ENCODE assay signal across 1 cellular context in the genomic region with DNA sequence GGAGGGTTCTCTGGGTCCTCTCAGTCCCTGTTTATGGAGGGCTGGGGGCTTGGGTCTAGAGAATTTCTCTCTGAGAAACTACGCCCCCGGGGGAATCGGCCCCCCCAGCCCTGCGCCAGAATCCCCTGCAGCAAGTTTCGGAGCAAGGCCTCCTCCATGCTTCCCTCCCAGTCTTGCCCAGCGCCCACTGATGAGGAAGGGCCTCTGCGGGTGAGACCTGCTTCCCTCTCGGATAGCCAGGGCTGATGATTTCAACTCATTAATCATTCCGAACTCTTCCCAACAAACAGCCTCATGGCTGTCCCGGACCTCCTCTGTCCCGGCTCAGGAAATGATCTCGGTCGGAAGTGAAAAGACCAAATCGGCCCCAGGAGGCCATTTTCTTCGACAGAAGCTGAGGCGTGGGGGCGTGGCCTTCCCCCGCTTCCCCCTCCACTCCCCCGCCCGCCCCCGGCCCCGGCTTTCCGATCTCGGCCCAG.
A peak's percentile ranks its signal among the peaks of the same experiment; 100 is the strongest.
TF ChIP-seq lines count a peak whose summit lies in the region.

No MANE protein-coding gene starts in this region.

TF ChIP-seq in HepG2, 621 proteins besides CTCF, POLR2A, EP300 and RAD21 (continued from another document and continues in another):
- TF ChIP-seq, protein P1, sequence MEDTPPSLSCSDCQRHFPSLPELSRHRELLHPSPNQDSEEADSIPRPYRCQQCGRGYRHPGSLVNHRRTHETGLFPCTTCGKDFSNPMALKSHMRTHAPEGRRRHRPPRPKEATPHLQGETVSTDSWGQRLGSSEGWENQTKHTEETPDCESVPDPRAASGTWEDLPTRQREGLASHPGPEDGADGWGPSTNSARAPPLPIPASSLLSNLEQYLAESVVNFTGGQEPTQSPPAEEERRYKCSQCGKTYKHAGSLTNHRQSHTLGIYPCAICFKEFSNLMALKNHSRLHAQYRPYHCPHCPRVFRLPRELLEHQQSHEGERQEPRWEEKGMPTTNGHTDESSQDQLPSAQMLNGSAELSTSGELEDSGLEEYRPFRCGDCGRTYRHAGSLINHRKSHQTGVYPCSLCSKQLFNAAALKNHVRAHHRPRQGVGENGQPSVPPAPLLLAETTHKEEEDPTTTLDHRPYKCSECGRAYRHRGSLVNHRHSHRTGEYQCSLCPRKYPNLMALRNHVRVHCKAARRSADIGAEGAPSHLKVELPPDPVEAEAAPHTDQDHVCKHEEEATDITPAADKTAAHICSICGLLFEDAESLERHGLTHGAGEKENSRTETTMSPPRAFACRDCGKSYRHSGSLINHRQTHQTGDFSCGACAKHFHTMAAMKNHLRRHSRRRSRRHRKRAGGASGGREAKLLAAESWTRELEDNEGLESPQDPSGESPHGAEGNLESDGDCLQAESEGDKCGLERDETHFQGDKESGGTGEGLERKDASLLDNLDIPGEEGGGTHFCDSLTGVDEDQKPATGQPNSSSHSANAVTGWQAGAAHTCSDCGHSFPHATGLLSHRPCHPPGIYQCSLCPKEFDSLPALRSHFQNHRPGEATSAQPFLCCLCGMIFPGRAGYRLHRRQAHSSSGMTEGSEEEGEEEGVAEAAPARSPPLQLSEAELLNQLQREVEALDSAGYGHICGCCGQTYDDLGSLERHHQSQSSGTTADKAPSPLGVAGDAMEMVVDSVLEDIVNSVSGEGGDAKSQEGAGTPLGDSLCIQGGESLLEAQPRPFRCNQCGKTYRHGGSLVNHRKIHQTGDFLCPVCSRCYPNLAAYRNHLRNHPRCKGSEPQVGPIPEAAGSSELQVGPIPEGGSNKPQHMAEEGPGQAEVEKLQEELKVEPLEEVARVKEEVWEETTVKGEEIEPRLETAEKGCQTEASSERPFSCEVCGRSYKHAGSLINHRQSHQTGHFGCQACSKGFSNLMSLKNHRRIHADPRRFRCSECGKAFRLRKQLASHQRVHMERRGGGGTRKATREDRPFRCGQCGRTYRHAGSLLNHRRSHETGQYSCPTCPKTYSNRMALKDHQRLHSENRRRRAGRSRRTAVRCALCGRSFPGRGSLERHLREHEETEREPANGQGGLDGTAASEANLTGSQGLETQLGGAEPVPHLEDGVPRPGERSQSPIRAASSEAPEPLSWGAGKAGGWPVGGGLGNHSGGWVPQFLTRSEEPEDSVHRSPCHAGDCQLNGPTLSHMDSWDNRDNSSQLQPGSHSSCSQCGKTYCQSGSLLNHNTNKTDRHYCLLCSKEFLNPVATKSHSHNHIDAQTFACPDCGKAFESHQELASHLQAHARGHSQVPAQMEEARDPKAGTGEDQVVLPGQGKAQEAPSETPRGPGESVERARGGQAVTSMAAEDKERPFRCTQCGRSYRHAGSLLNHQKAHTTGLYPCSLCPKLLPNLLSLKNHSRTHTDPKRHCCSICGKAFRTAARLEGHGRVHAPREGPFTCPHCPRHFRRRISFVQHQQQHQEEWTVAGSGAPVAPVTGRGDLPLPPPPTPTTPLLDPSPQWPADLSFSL (CRISPR knock-in tag; IDR thresholded peaks at IDR 0.05), result no peak
- TF ChIP-seq REPIN1 (CRISPR knock-in tag; IDR thresholded peaks at IDR 0.05; ENCODE audit: borderline replicate concordance, low read depth), result no peak
- TF ChIP-seq TCF12 (IDR thresholded peaks at IDR 0.05), result no peak
- no peak for TF ChIP-seq TCF12 (CRISPR knock-in tag; IDR thresholded peaks at IDR 0.05)
- TF ChIP-seq ATF7-NPFF (CRISPR knock-in tag; IDR thresholded peaks at IDR 0.05; ENCODE audit: low read depth), result 0 out of 2 replicates have a peak, but pooled peaks have one; percentile 19
- no peak for TF ChIP-seq GTF2F1 (IDR thresholded peaks at IDR 0.05; ENCODE audit: low read length)
- TF ChIP-seq HCFC1 (IDR thresholded peaks at IDR 0.05; ENCODE audit: low read depth, low read length), result no peak
- no peak for TF ChIP-seq HMGXB4 (CRISPR knock-in tag; IDR thresholded peaks at IDR 0.05; ENCODE audit: borderline replicate concordance in 1 of 2, low read depth in 1 of 2)
- no peak for TF ChIP-seq SOX6 (IDR thresholded peaks at IDR 0.05)
- TF ChIP-seq SOX6 (CRISPR knock-in tag; IDR thresholded peaks at IDR 0.05), result no peak
- no peak for TF ChIP-seq SMARCE1 (IDR thresholded peaks at IDR 0.05; ENCODE audit: borderline replicate concordance)
- TF ChIP-seq KLF15 (CRISPR knock-in tag; IDR thresholded peaks at IDR 0.05; ENCODE audit: borderline replicate concordance), result no peak
- 0 out of 2 replicates have a peak, but pooled peaks have one; percentile 19 for TF ChIP-seq ZNF225 (CRISPR knock-in tag; IDR thresholded peaks at IDR 0.05)
- no peak for TF ChIP-seq ZNF777 (CRISPR knock-in tag; IDR thresholded peaks at IDR 0.05)
- TF ChIP-seq ZNF619 (CRISPR knock-in tag; IDR thresholded peaks at IDR 0.05), result 0 out of 2 replicates have a peak, but pooled peaks have one; percentile 2
- no peak for TF ChIP-seq ZMAT3 (CRISPR knock-in tag; conservative IDR thresholded peaks at IDR 0.05)
- no peak for TF ChIP-seq HBP1 (CRISPR knock-in tag; IDR thresholded peaks at IDR 0.05; ENCODE audit: low read depth)
- TF ChIP-seq GATAD1 (CRISPR knock-in tag; IDR thresholded peaks at IDR 0.05), result no peak
- TF ChIP-seq ZNF746 (CRISPR knock-in tag; IDR thresholded peaks at IDR 0.05), result no peak
- no peak for TF ChIP-seq PRDM10 (CRISPR knock-in tag; IDR thresholded peaks at IDR 0.05; ENCODE audit: low read depth)
- TF ChIP-seq TOE1 (CRISPR knock-in tag; IDR thresholded peaks at IDR 0.05), result no peak
- TF ChIP-seq GATA4 (IDR thresholded peaks at IDR 0.05; ENCODE audit: borderline replicate concordance, low read depth), result no peak
- TF ChIP-seq STAT6 (CRISPR knock-in tag; IDR thresholded peaks at IDR 0.05; ENCODE audit: borderline replicate concordance), result no peak
- no peak for TF ChIP-seq FOXP1 (IDR thresholded peaks at IDR 0.05)
- no peak for TF ChIP-seq FOXP1 (CRISPR knock-in tag; IDR thresholded peaks at IDR 0.05)
- TF ChIP-seq ZNF441 (CRISPR knock-in tag; IDR thresholded peaks at IDR 0.05; ENCODE audit: borderline replicate concordance), result no peak
- no peak for TF ChIP-seq SYNCRIP (IDR thresholded peaks at IDR 0.05; ENCODE audit: insufficient read depth, low read depth, low read length)
- TF ChIP-seq YY1 (IDR thresholded peaks at IDR 0.05; ENCODE audit: insufficient read depth, insufficient replicate concordance, low read depth, low read length), result peak; percentile 91
- TF ChIP-seq ZNF7 (CRISPR knock-in tag; IDR thresholded peaks at IDR 0.05), result no peak
- no peak for TF ChIP-seq ZNF597 (CRISPR knock-in tag; IDR thresholded peaks at IDR 0.05)
- TF ChIP-seq, protein P2, sequence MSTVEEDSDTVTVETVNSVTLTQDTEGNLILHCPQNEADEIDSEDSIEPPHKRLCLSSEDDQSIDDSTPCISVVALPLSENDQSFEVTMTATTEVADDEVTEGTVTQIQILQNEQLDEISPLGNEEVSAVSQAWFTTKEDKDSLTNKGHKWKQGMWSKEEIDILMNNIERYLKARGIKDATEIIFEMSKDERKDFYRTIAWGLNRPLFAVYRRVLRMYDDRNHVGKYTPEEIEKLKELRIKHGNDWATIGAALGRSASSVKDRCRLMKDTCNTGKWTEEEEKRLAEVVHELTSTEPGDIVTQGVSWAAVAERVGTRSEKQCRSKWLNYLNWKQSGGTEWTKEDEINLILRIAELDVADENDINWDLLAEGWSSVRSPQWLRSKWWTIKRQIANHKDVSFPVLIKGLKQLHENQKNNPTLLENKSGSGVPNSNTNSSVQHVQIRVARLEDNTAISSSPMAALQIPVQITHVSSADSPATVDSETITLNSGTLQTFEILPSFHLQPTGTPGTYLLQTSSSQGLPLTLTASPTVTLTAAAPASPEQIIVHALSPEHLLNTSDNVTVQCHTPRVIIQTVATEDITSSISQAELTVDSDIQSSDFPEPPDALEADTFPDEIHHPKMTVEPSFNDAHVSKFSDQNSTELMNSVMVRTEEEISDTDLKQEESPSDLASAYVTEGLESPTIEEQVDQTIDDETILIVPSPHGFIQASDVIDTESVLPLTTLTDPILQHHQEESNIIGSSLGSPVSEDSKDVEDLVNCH (CRISPR knock-in tag; IDR thresholded peaks at IDR 0.05), result no peak
- TF ChIP-seq MYC (CRISPR knock-in tag; IDR thresholded peaks at IDR 0.05; ENCODE audit: borderline replicate concordance), result no peak
- no peak for TF ChIP-seq SIX1 (CRISPR knock-in tag; IDR thresholded peaks at IDR 0.05; ENCODE audit: borderline replicate concordance)
- TF ChIP-seq, protein P3, sequence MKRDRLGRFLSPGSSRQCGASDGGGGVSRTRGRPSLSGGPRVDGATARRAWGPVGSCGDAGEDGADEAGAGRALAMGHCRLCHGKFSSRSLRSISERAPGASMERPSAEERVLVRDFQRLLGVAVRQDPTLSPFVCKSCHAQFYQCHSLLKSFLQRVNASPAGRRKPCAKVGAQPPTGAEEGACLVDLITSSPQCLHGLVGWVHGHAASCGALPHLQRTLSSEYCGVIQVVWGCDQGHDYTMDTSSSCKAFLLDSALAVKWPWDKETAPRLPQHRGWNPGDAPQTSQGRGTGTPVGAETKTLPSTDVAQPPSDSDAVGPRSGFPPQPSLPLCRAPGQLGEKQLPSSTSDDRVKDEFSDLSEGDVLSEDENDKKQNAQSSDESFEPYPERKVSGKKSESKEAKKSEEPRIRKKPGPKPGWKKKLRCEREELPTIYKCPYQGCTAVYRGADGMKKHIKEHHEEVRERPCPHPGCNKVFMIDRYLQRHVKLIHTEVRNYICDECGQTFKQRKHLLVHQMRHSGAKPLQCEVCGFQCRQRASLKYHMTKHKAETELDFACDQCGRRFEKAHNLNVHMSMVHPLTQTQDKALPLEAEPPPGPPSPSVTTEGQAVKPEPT (CRISPR knock-in tag; IDR thresholded peaks at IDR 0.05; ENCODE audit: low read depth), result peak; percentile 22; the same call in 1 of the 2 replicates
